Comparison of ENCODE assay signal across 23 cellular contexts in genomic region chr6:20571261-20571660, GRCh38.
"Had no signal": no experiment of that assay in that cellular context is flagged by ENCODE, and none has a peak within 500 bp of the region (broad histone marks: within the 10 kb centered on the region; RNA-seq: fewer than 3 reads in every experiment).

No MANE protein-coding gene starts in this region.

- ATAC-seq: activated CD8-positive, alpha-beta memory T cell treated with anti-CD3 and anti-CD28 coated beads, Interleukin-2, amount 10 ng/mL, durations not matched to agents 7 days and 5 days; Panc1; WTC11 had no signal

- DNase-seq: activated CD4-positive, alpha-beta T cell treated with anti-CD3 and anti-CD28 coated beads for 48 hours; activated CD4-positive, alpha-beta T cell treated with anti-CD3 and anti-CD28 coated beads, Interleukin-2, amount 50 U/mL, for 48 hours; activated CD4-positive, CD25-positive, alpha-beta regulatory T cell treated with anti-CD3 and anti-CD28 coated beads, Interleukin-2, amount 50 U/mL, for 72 hours; activated CD8-positive, alpha-beta memory T cell treated with anti-CD3 and anti-CD28 coated beads, Interleukin-2, amount 10 ng/mL, durations not matched to agents 7 days and 5 days; activated effector memory CD4-positive, alpha-beta T cell treated with Interleukin-2 at 50 U/mL for 16 hours; activated naive CD4-positive, alpha-beta T cell; activated T-cell treated with anti-CD3 and anti-CD28 coated beads, Interleukin-2, amount 50 U/mL, for 24 hours; aorta; caudate nucleus; MG63; NCI-H1092 treated with DMSO at 0.1 percent for 48 hours; NCI-H1417 treated with DMSO at 0.1 percent for 48 hours; NCI-H1694; NCI-H2029; NCI-H2107; NCI-H2171 treated with DMSO at 0.1 percent for 48 hours; NCI-H226; NCI-H526; NCI-H82; Right ventricle myocardium superior; T-helper 1 cell had no signal
